ENCODE assay signal across 13 cellular contexts in the genomic region with DNA sequence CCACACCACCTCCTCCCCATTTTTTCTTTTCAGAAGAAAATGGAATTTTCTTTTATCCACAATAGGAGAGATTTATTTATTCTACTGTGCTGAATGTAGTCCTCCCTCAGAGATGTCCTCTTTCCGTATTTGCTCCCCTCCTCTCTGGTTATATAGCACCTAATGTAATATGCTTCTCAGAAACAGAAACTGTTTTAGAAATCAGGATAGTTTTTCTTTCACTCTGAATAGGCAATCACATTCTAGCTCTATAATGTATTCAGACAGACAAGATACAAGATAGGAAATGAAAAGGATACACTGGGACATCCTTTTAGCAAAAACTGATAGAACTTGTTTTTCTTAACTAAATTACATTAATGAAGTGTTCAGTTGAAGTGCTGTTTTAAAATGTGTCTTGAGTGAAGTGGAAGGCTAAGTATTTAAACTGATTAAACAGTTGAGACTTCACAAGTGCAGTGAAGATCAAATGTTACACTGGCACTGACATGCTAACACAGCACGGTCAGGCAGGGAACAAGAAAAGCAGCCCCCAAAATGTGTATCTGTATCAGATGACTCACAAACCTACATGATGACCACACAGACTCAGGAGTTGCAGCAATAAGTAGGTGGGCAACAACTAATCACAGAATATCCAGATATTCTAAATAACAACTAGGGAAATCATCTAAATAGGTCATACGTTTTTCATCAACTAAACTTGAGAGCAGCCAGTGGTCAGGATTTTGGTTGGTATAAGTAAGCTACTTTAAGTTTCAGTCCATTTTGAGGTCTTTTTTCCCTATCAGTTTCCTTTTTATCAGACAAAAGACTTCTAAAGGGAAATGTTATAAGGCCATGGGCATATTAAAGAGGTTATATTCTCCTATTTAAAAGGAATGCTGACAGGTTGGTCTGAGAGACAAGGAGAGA.
DNase-seq lines count a peak whose midpoint lies in the region; ATAC-seq and TF ChIP-seq lines count a peak whose summit lies in the region.
"Had no signal": no experiment of that assay in that cellular context is flagged by ENCODE, and none has a peak within 500 bp of the region (broad histone marks: within the 10 kb centered on the region; RNA-seq: fewer than 3 reads in every experiment).

No MANE protein-coding gene starts in this region.

- ATAC-seq in GM18508 (IDR thresholded peaks at IDR 0.05; ENCODE audit: insufficient read depth, unreplicated experiment) = peak; percentile 65
- ATAC-seq in GM19438 (IDR thresholded peaks at IDR 0.05; ENCODE audit: low read depth, unreplicated experiment) = peak; percentile 60
- peak; percentile 55 for ATAC-seq in HG03025 (IDR thresholded peaks at IDR 0.05; ENCODE audit: low FRiP score, unreplicated experiment)
- ATAC-seq in activated T-helper 17 cell treated with anti-CD3 and anti-CD28 coated beads, Interleukin-2, amount 50 U/mL, for 72 hours (replicated peaks) = peak; percentile 49
- ATAC-seq in HG03039 (IDR thresholded peaks at IDR 0.05; ENCODE audit: unreplicated experiment) = no peak
- ATAC-seq: gastroesophageal sphincter, K562 had no signal

- TF ChIP-seq CTCF in WERI-Rb-1 (IDR thresholded peaks at IDR 0.05; ENCODE audit: low read depth, low read length) = no peak

- no peak overlapping the region for H3K4me3 ChIP-seq in WERI-Rb-1 (ENCODE audit: low read depth, low read length)
- H3K4me3 ChIP-seq: gastroesophageal sphincter, K562 had no signal

- H3K9me3 Mint-ChIP-seq in activated T-helper 17 cell treated with anti-CD3 and anti-CD28 coated beads, Interleukin-2, amount 50 U/mL, for 72 hours = no peaks in the 10 kb centered on the region

- H3K27ac Mint-ChIP-seq in activated T-helper 17 cell treated with anti-CD3 and anti-CD28 coated beads, Interleukin-2, amount 50 U/mL, for 72 hours = peak overlapping the region; percentile 69

- no peaks in the 10 kb centered on the region for H3K36me3 ChIP-seq in WERI-Rb-1

- H3K4me3 Mint-ChIP-seq in activated T-helper 17 cell treated with anti-CD3 and anti-CD28 coated beads, Interleukin-2, amount 50 U/mL, for 72 hours = peak overlapping the region; percentile 26

- DNase-seq in stimulated activated CD8-positive, alpha-beta memory T cell treated with anti-CD3 and anti-CD28 coated beads, Interleukin-4, amount 100 ng/mL, for 48 hours = no peak
- no peak for DNase-seq in WERI-Rb-1
- DNase-seq: activated gamma-delta T cell; COR-L47; NCI-H2171 treated with DMSO at 0.1 percent for 48 hours; stimulated activated CD4-positive, alpha-beta T cell treated with anti-CD3 and anti-CD28 coated beads, Interleukin-2, amount 100 ng/mL, for 48 hours had no signal

- peaks cover 23% of the 10 kb centered on the region for H3K4me1 Mint-ChIP-seq in activated T-helper 17 cell treated with anti-CD3 and anti-CD28 coated beads, Interleukin-2, amount 50 U/mL, for 72 hours

- H3K27me3 Mint-ChIP-seq in activated T-helper 17 cell treated with anti-CD3 and anti-CD28 coated beads, Interleukin-2, amount 50 U/mL, for 72 hours = no peaks in the 10 kb centered on the region

- no peaks in the 10 kb centered on the region for H3K27me3 ChIP-seq in WERI-Rb-1 (ENCODE audit: insufficient read depth, low read depth, severe bottlenecking)
- H3K27me3 ChIP-seq: gastroesophageal sphincter had no signal

- H3K27ac ChIP-seq in WERI-Rb-1 = no peak overlapping the region
- H3K27ac ChIP-seq: gastroesophageal sphincter had no signal

- H3K36me3 Mint-ChIP-seq in activated T-helper 17 cell treated with anti-CD3 and anti-CD28 coated beads, Interleukin-2, amount 50 U/mL, for 72 hours (ENCODE audit: low read depth) = peaks cover 60% of the 10 kb centered on the region

- H3K9me3 ChIP-seq in WERI-Rb-1 (ENCODE audit: severe bottlenecking) = no peaks in the 10 kb centered on the region
- H3K9me3 ChIP-seq: gastroesophageal sphincter had no signal
